Comparison of ENCODE assay signal across 28 cellular contexts in the genomic region with DNA sequence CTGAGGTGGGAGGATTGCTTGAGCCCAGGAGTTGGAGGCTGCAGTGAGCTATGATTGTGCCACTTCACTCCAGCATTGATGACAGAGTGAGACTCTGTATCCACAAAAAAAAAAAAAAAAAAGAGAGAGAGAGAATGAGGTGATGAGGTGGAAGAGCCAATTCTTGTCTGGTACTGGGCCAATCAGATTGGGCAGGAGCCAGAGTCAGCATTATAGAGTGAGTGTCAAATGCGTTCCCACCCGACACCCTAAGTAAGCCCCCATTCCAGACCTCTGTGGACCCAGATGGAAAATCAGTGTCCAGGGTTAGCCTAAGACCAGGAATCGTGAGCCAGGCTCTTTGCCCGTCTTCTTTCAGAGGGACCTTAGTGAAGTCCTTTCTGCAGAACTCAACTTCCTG.
"Had no signal": no experiment of that assay in that cellular context is flagged by ENCODE, and none has a peak within 500 bp of the region (broad histone marks: within the 10 kb centered on the region; RNA-seq: fewer than 3 reads in every experiment).

No MANE protein-coding gene starts in this region.

- H3K9ac ChIP-seq: KMS-11 had no signal

- H3K4me2 ChIP-seq: KMS-11, PC-9 had no signal

- H3K27me3 ChIP-seq: SJSA1 had no signal

- FAIRE-seq: RCC 7860 had no signal

- H2AFZ ChIP-seq: PC-9 had no signal

- H3K9me3 ChIP-seq: SJSA1 had no signal

- DNase-seq: Karpas-422, KBM-7, MM.1S, MV-4-11, NCI-H1092, NCI-H1105, NCI-H1417 treated with DMSO at 0.1 percent for 48 hours, NCI-H1436 treated with DMSO at 0.1 percent for 48 hours, NCI-H1694 treated with DMSO at 0.1 percent for 48 hours, NCI-H187 treated with DMSO at 0.1 percent for 48 hours, NCI-H2029, NCI-H2081, NCI-H2171 treated with DMSO at 0.1 percent for 48 hours, NCI-H2227 treated with DMSO at 0.1 percent for 48 hours, NCI-H345, NCI-H446, NCI-H510A treated with DMSO at 0.1 percent for 48 hours, NCI-H524 treated with DMSO at 0.1 percent for 48 hours, NCI-H526 treated with DMSO at 0.1 percent for 48 hours, NCI-H774, PC-9, SHP77, SIG-M5, SW 1271 had no signal

- H3K4me1 ChIP-seq: SJSA1 had no signal

- H3K36me3 ChIP-seq: SJSA1 had no signal

- H3K27ac ChIP-seq: KMS-11, PC-9, RWPE1, SJSA1 had no signal

- H3K4me3 ChIP-seq: PC-9, SJSA1 had no signal
